In genomic region chr10:46270086-46270811, GRCh38 we compare ENCODE assay signal across 19 cellular contexts. TPM values are rescaled to one million over a fixed set of nuclear protein-coding genes. Genes with fewer than 3 reads are reported as not detected.
DNase-seq lines count a peak whose midpoint lies in the region; ATAC-seq and TF ChIP-seq lines count a peak whose summit lies in the region.
"Had no signal": no experiment of that assay in that cellular context is flagged by ENCODE, and none has a peak within 500 bp of the region (broad histone marks: within the 10 kb centered on the region; RNA-seq: fewer than 3 reads in every experiment).

No MANE protein-coding gene starts in this region.

- H3K9me3 Mint-ChIP-seq in activated CD8-positive, alpha-beta T cell treated with anti-CD3 and anti-CD28 coated beads, Interleukin-2, amount 10 ng/mL, durations not matched to agents 7 days and 5 days (ENCODE audit: insufficient read depth), result no peaks in the 10 kb centered on the region
- H3K9me3 Mint-ChIP-seq in activated CD8-positive, alpha-beta T cell treated with anti-CD3 and anti-CD28 coated beads for 36 hours, result no peaks in the 10 kb centered on the region
- no peaks in the 10 kb centered on the region for H3K9me3 Mint-ChIP-seq in activated naive CD8-positive, alpha-beta T cell treated with anti-CD3 and anti-CD28 coated beads, Interleukin-2, amount 50 U/mL, for 24 hours
- no peaks in the 10 kb centered on the region for H3K9me3 Mint-ChIP-seq in stimulated activated effector memory CD8-positive, alpha-beta T cell treated with anti-CD3 and anti-CD28 coated beads, Interleukin-12 subunit alpha, Interleukin-12 subunit beta, amount 100 ng/mL, for 72 hours

- intact Hi-C loops in activated CD8-positive, alpha-beta T cell treated with anti-CD3 and anti-CD28 coated beads for 36 hours (cut with micrococcal nuclease), result no loop called here

- CTCF ChIA-PET in activated CD8-positive, alpha-beta T cell treated with anti-CD3 and anti-CD28 coated beads, Interleukin-2, amount 10 ng/mL, durations not matched to agents 7 days and 5 days (lab: Charles Lee), result interaction anchor here (2.1 kb wide), 1 partner anchor 14 kb away, joined by 9 read pairs; no protein-coding TSS in a partner anchor
- CTCF ChIA-PET in activated CD8-positive, alpha-beta T cell treated with anti-CD3 and anti-CD28 coated beads for 36 hours (lab: Charles Lee), result interaction anchor here (2.0 kb wide), 1 partner anchor 41 kb away, joined by 7 read pairs; no protein-coding TSS in a partner anchor

- no peak for ATAC-seq in activated CD8-positive, alpha-beta T cell treated with anti-CD3 and anti-CD28 coated beads, Interleukin-2, amount 10 ng/mL, durations not matched to agents 7 days and 5 days
- no peak for ATAC-seq in activated CD8-positive, alpha-beta T cell treated with anti-CD3 and anti-CD28 coated beads for 36 hours
- no peak for ATAC-seq in activated naive CD8-positive, alpha-beta T cell treated with anti-CD3 and anti-CD28 coated beads, Interleukin-2, amount 50 U/mL, for 24 hours
- no peak for ATAC-seq in stimulated activated effector memory CD8-positive, alpha-beta T cell treated with anti-CD3 and anti-CD28 coated beads, Interleukin-12 subunit alpha, Interleukin-12 subunit beta, amount 100 ng/mL, for 72 hours
- ATAC-seq: Panc1 had no signal

- H3K36me3 Mint-ChIP-seq in activated CD8-positive, alpha-beta T cell treated with anti-CD3 and anti-CD28 coated beads, Interleukin-2, amount 10 ng/mL, durations not matched to agents 7 days and 5 days (ENCODE audit: low read depth), result peaks cover 15% of the 10 kb centered on the region
- H3K36me3 Mint-ChIP-seq in activated CD8-positive, alpha-beta T cell treated with anti-CD3 and anti-CD28 coated beads for 36 hours (ENCODE audit: low read depth), result no peaks in the 10 kb centered on the region
- H3K36me3 Mint-ChIP-seq in activated naive CD8-positive, alpha-beta T cell treated with anti-CD3 and anti-CD28 coated beads, Interleukin-2, amount 50 U/mL, for 24 hours (ENCODE audit: low read depth), result no peaks in the 10 kb centered on the region
- H3K36me3 Mint-ChIP-seq in stimulated activated effector memory CD8-positive, alpha-beta T cell treated with anti-CD3 and anti-CD28 coated beads, Interleukin-12 subunit alpha, Interleukin-12 subunit beta, amount 100 ng/mL, for 72 hours, result no peaks in the 10 kb centered on the region

- peak overlapping the region; percentile 65 for H3K27ac Mint-ChIP-seq in activated CD8-positive, alpha-beta T cell treated with anti-CD3 and anti-CD28 coated beads, Interleukin-2, amount 10 ng/mL, durations not matched to agents 7 days and 5 days
- H3K27ac Mint-ChIP-seq in activated CD8-positive, alpha-beta T cell treated with anti-CD3 and anti-CD28 coated beads for 36 hours, result no peak overlapping the region
- H3K27ac Mint-ChIP-seq in activated naive CD8-positive, alpha-beta T cell treated with anti-CD3 and anti-CD28 coated beads, Interleukin-2, amount 50 U/mL, for 24 hours, result no peak overlapping the region
- peak overlapping the region; percentile 62 for H3K27ac Mint-ChIP-seq in stimulated activated effector memory CD8-positive, alpha-beta T cell treated with anti-CD3 and anti-CD28 coated beads, Interleukin-12 subunit alpha, Interleukin-12 subunit beta, amount 100 ng/mL, for 72 hours

- no peak for TF ChIP-seq CTCF in activated CD8-positive, alpha-beta T cell treated with anti-CD3 and anti-CD28 coated beads for 36 hours (IDR thresholded peaks at IDR 0.05)

- POLR2A ChIA-PET in activated CD8-positive, alpha-beta T cell treated with anti-CD3 and anti-CD28 coated beads, Interleukin-2, amount 10 ng/mL, durations not matched to agents 7 days and 5 days (lab: Charles Lee), result interaction anchor here (1.2 to 1.4 kb wide), 3 partner anchors 13 to 209 kb away, joined by 3 to 5 read pairs (median 5); no protein-coding TSS in a partner anchor
- POLR2A ChIA-PET in activated CD8-positive, alpha-beta T cell treated with anti-CD3 and anti-CD28 coated beads for 36 hours (lab: Charles Lee), result interaction anchor here (1.3 kb wide), 1 partner anchor 175 kb away, joined by 5 read pairs; no protein-coding TSS in a partner anchor

- DNase-seq in activated CD8-positive, alpha-beta T cell treated with anti-CD3 and anti-CD28 coated beads, Interleukin-2, amount 10 ng/mL, durations not matched to agents 7 days and 5 days, result no peak
- no peak for DNase-seq in activated CD8-positive, alpha-beta T cell treated with anti-CD3 and anti-CD28 coated beads for 36 hours
- DNase-seq in Jurkat, Clone E6-1 (ENCODE audit: low read depth, low spot score), result no peak
- DNase-seq in activated naive CD8-positive, alpha-beta T cell treated with anti-CD3 and anti-CD28 coated beads, Interleukin-2, amount 50 U/mL, for 24 hours, result peak; percentile 5
- DNase-seq in stimulated activated effector memory CD8-positive, alpha-beta T cell treated with anti-CD3 and anti-CD28 coated beads, Interleukin-12 subunit alpha, Interleukin-12 subunit beta, amount 100 ng/mL, for 72 hours (ENCODE audit: low spot score in 2 of 2), result peak in 1 of 2 donors; percentile 48
- DNase-seq in OCI-M1 (lab: John Stamatoyannopoulos, UW) (no peak), HT-29 (ENCODE audit: low spot score) (no peak), AG08395 (ENCODE audit: low spot score) (no peak)
- DNase-seq: activated CD4-positive, alpha-beta T cell treated with anti-CD3 and anti-CD28 coated beads for 1 hour; activated effector memory CD4-positive, alpha-beta T cell treated with anti-CD3 and anti-CD28 coated beads, Interleukin-2, amount 50 U/mL, for 16 hours; Caco-2; hippocampal formation; NCI-H187 treated with DMSO at 0.1 percent for 48 hours; NCI-H526; SW 1271 had no signal

- no peak overlapping the region for H3K4me3 Mint-ChIP-seq in activated CD8-positive, alpha-beta T cell treated with anti-CD3 and anti-CD28 coated beads, Interleukin-2, amount 10 ng/mL, durations not matched to agents 7 days and 5 days
- H3K4me3 Mint-ChIP-seq in activated CD8-positive, alpha-beta T cell treated with anti-CD3 and anti-CD28 coated beads for 36 hours, result no peak overlapping the region
- H3K4me3 Mint-ChIP-seq in activated naive CD8-positive, alpha-beta T cell treated with anti-CD3 and anti-CD28 coated beads, Interleukin-2, amount 50 U/mL, for 24 hours, result no peak overlapping the region
- H3K4me3 Mint-ChIP-seq in stimulated activated effector memory CD8-positive, alpha-beta T cell treated with anti-CD3 and anti-CD28 coated beads, Interleukin-12 subunit alpha, Interleukin-12 subunit beta, amount 100 ng/mL, for 72 hours, result no peak overlapping the region

- H3K27me3 Mint-ChIP-seq in activated CD8-positive, alpha-beta T cell treated with anti-CD3 and anti-CD28 coated beads, Interleukin-2, amount 10 ng/mL, durations not matched to agents 7 days and 5 days (ENCODE audit: low read depth), result peaks cover under 1% of the 10 kb centered on the region
- H3K27me3 Mint-ChIP-seq in activated CD8-positive, alpha-beta T cell treated with anti-CD3 and anti-CD28 coated beads for 36 hours, result no peaks in the 10 kb centered on the region
- no peaks in the 10 kb centered on the region for H3K27me3 Mint-ChIP-seq in activated naive CD8-positive, alpha-beta T cell treated with anti-CD3 and anti-CD28 coated beads, Interleukin-2, amount 50 U/mL, for 24 hours

- peak overlapping the region; percentile 72 for H3K4me3 ChIP-seq in Jurkat, Clone E6-1 (ENCODE audit: low read length)
- H3K4me3 ChIP-seq: breast epithelium, ovary had no signal

- H3K4me1 Mint-ChIP-seq in activated CD8-positive, alpha-beta T cell treated with anti-CD3 and anti-CD28 coated beads, Interleukin-2, amount 10 ng/mL, durations not matched to agents 7 days and 5 days (ENCODE audit: low read depth), result peaks cover 48% of the 10 kb centered on the region
- peaks cover 40% of the 10 kb centered on the region for H3K4me1 Mint-ChIP-seq in activated CD8-positive, alpha-beta T cell treated with anti-CD3 and anti-CD28 coated beads for 36 hours (ENCODE audit: low read depth)
- peaks cover 21% of the 10 kb centered on the region for H3K4me1 Mint-ChIP-seq in activated naive CD8-positive, alpha-beta T cell treated with anti-CD3 and anti-CD28 coated beads, Interleukin-2, amount 50 U/mL, for 24 hours
- H3K4me1 Mint-ChIP-seq in stimulated activated effector memory CD8-positive, alpha-beta T cell treated with anti-CD3 and anti-CD28 coated beads, Interleukin-12 subunit alpha, Interleukin-12 subunit beta, amount 100 ng/mL, for 72 hours, result peaks cover 18% of the 10 kb centered on the region

RNA-seq across cellular contexts. Expression of gene ANTXRL, which starts 16.5 kb away (rescaled TPM):
- not detected for total RNA-seq in activated CD8-positive, alpha-beta T cell treated with anti-CD3 and anti-CD28 coated beads, Interleukin-2, amount 10 ng/mL, durations not matched to agents 7 days and 5 days
- total RNA-seq in activated CD8-positive, alpha-beta T cell treated with anti-CD3 and anti-CD28 coated beads for 36 hours, result not detected
- polyA plus RNA-seq in Jurkat, Clone E6-1 (2012; ENCODE audit: insufficient read depth, insufficient read length), result not detected
- not detected in 2 replicates for total RNA-seq in HT-29 (2014; rRNA removed; shearing (Covaris generic))
- total RNA-seq: A673, Caco-2 had no signal
- polyA plus RNA-seq: ovary had no signal

Comparison
In these comparisons a context has a peak if more than half of its experiments do, and no peak if none do; other contexts are left out.
1. H3K27ac Mint-ChIP-seq: peak in activated CD8-positive, alpha-beta T cell treated with anti-CD3 and anti-CD28 coated beads, Interleukin-2, amount 10 ng/mL, durations not matched to agents 7 days and 5 days (single experiment) and stimulated activated effector memory CD8-positive, alpha-beta T cell treated with anti-CD3 and anti-CD28 coated beads, Interleukin-12 subunit alpha, Interleukin-12 subunit beta, amount 100 ng/mL, for 72 hours (single experiment); none in activated CD8-positive, alpha-beta T cell treated with anti-CD3 and anti-CD28 coated beads for 36 hours (single experiment) and activated naive CD8-positive, alpha-beta T cell treated with anti-CD3 and anti-CD28 coated beads, Interleukin-2, amount 50 U/mL, for 24 hours (single experiment).